Comparison of ENCODE assay signal across 8 cellular contexts in the genomic region with DNA sequence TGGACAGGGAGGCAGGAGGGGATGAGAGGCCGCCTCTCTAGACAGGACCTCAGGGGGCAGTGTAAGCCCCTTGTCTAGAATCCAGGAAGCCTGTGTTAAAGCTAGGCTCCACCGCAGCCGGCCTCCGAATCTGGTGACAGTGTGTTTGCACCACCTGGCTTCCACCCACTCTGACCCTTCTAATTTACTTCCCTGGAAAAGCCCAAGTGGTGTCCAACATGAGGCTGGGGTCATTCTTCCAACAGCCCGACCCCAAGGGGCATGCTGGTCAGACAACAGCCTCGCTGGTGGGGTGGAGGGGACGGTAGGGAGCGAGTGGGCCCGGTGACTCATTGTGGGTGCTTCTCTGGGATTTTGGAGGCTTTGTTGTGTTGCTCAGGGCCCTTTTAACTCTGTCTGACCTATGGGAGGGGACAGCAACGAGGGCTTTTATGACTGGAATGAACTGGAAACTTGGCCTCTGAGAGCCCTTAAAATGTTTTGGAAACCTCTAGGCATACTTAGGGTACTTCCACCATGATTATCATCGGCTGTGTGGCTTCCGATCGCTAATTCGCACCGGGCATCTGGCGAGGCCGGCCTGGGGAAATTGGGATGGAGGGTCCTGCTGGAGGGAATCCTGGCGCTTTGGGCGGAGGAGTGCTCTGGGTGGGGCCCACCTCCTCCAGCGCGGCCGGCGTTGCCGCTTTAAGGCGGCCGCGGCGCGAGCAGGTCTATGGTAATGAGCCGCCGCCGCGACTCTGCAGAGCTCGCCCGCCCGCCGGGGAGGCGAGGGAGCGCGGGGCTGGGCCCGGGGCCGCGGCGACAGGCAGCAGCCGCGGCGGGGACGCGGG. TPM values are rescaled to one million over a fixed set of nuclear protein-coding genes. Genes with fewer than 3 reads are reported as not detected.
DNase-seq lines count a peak whose midpoint lies in the region; ATAC-seq and TF ChIP-seq lines count a peak whose summit lies in the region.

A gene with protein sequence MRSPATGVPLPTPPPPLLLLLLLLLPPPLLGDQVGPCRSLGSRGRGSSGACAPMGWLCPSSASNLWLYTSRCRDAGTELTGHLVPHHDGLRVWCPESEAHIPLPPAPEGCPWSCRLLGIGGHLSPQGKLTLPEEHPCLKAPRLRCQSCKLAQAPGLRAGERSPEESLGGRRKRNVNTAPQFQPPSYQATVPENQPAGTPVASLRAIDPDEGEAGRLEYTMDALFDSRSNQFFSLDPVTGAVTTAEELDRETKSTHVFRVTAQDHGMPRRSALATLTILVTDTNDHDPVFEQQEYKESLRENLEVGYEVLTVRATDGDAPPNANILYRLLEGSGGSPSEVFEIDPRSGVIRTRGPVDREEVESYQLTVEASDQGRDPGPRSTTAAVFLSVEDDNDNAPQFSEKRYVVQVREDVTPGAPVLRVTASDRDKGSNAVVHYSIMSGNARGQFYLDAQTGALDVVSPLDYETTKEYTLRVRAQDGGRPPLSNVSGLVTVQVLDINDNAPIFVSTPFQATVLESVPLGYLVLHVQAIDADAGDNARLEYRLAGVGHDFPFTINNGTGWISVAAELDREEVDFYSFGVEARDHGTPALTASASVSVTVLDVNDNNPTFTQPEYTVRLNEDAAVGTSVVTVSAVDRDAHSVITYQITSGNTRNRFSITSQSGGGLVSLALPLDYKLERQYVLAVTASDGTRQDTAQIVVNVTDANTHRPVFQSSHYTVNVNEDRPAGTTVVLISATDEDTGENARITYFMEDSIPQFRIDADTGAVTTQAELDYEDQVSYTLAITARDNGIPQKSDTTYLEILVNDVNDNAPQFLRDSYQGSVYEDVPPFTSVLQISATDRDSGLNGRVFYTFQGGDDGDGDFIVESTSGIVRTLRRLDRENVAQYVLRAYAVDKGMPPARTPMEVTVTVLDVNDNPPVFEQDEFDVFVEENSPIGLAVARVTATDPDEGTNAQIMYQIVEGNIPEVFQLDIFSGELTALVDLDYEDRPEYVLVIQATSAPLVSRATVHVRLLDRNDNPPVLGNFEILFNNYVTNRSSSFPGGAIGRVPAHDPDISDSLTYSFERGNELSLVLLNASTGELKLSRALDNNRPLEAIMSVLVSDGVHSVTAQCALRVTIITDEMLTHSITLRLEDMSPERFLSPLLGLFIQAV (N-terminal part only) (plus strand): TSS at position 743 of the 833 bp plus-strand sequence. CDS start 541 bp downstream, outside the sequence.

- intact Hi-C loops in tibial artery (cut with DNase I; ENCODE audit: low total_unique reads): no loop called here

- H3K9me3 ChIP-seq in tibial artery: no peaks in the 10 kb centered on the region

- peak; percentile 62 for ATAC-seq in GM19467 (IDR thresholded peaks at IDR 0.05; ENCODE audit: unreplicated experiment)

- H3K27ac ChIP-seq in tibial artery: peak within 1 kb of the TSS in 1 of 2 donors; percentile 10

- TF ChIP-seq CTCF in tibial artery (IDR thresholded peaks at IDR 0.05): no peak

- DNase-seq in COR-L47 (lab: John Stamatoyannopoulos, UW) (peak; percentile 74), HT-29 (ENCODE audit: low spot score) (peak; percentile 55), RKO (ENCODE audit: low spot score) (peak; percentile 73), germinal center (ENCODE audit: low spot score) (peak; percentile 88), nucleus accumbens (lab: John Stamatoyannopoulos, UW) (peak in 38 of 56 donors; percentile 24 to 83 (median 50)), tibial artery (peak in 1 of 2 donors; percentile 74)
- DNase-seq in activated naive CD4-positive, alpha-beta T cell (lab: John Stamatoyannopoulos, UW): peak in 3 of 4 experiments; percentile 14 to 35 (median 16)

- H3K4me1 ChIP-seq in tibial artery: peaks cover 0 to 28% (median 21%) of the 10 kb centered on the region in 4 donors

- H3K27me3 ChIP-seq in tibial artery: peaks cover 0 to 5% of the 10 kb centered on the region in 2 donors

- no peaks in the 10 kb centered on the region for H3K36me3 ChIP-seq in tibial artery

- peak within 1 kb of the TSS; percentile 56 to 80 for H3K4me3 ChIP-seq in tibial artery

RNA-seq across cellular contexts. Expression of the gene that starts here (rescaled TPM):
- total RNA-seq in HT-29 (2014; rRNA removed; shearing (Covaris generic)): 1.1 and 1.4 TPM in 2 replicates
